In the genomic region with DNA sequence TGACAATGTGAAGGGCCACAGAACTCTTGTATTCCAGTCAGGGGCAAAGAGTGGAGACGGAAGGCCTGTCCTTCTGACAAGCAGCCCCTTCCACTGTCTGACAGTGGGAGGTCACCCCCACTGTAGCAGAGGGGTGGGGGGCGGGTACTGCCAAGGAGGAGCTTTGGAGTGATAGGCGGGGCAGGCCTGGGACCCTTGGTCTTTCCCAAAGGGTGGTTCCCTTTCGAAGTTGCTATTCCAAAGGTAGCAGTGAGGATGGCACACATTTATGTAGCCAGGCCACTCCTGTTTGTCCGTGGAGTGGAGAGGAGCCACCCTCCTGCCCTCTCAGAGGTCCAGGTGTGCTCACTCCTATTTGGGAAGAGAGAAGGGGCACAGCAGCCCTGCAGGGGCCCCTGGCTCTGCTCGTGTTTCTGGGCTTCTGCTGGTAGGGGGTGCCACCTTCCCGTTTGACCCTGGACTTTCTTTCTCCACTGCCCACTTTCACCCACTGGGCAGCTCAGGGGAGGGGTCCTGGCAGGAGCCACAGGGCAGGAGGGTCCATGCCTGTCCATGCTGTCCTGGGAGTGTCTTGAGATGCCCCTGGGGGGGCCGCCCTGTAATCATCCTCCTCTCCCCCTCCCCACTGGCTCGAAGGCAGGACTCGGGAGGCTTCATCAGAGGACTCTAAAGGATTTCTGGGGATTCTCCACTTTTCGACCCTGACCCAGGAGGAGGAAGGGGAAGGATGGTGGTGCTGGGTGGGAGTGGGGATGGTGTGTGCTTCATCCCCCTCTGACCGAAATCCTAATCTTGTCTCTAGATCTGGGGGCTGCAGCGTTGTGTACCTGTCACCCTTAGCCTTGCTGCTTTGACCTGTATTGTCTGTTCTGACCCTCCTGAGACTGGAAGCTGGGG, we compare ENCODE assay signal across 11 cellular contexts. TPM values are rescaled to one million over a fixed set of nuclear protein-coding genes. Genes with fewer than 3 reads are reported as not detected.
A peak's percentile ranks its signal among the peaks of the same experiment; 100 is the strongest.
DNase-seq lines count a peak whose midpoint lies in the region; ATAC-seq and TF ChIP-seq lines count a peak whose summit lies in the region.
"Had no signal": no experiment of that assay in that cellular context is flagged by ENCODE, and none has a peak within 500 bp of the region (broad histone marks: within the 10 kb centered on the region; RNA-seq: fewer than 3 reads in every experiment).

No MANE protein-coding gene starts in this region.

- BruUV-seq in IMR-90 (replicated peaks; lab: Mats Ljungman, UMichigan): no TSS peak

- H2AK5ac ChIP-seq in IMR-90 (ENCODE audit: low read depth, low read length): peak overlapping the region; percentile 97

- H3K4me2 ChIP-seq in IMR-90 (ENCODE audit: low read depth, low read length): peak overlapping the region; percentile 80

- TF ChIP-seq CTCF in IMR-90 (conservative IDR thresholded peaks at IDR 0.05; ENCODE audit: low read depth, low read length): no peak
- no peak for TF ChIP-seq CTCF in coronary artery (IDR thresholded peaks at IDR 0.05)
- TF ChIP-seq CTCF in mesothelial cell of epicardium (IDR thresholded peaks at IDR 0.05; ENCODE audit: unreplicated experiment): no peak
- TF ChIP-seq CTCF in testis (IDR thresholded peaks at IDR 0.05): no peak

- peaks cover 54% of the 10 kb centered on the region for H4K20me1 ChIP-seq in IMR-90 (ENCODE audit: insufficient read depth, low read length)

- TF ChIP-seq RAD21 in IMR-90 (IDR thresholded peaks at IDR 0.05; ENCODE audit: low read length): no peak

- peak overlapping the region; percentile 92 for H3K9ac ChIP-seq in IMR-90 (ENCODE audit: low read depth, low read length)

- H3K36me3 ChIP-seq in IMR-90 (ENCODE audit: control insufficient read depth, insufficient read depth, low read length): peaks cover 44% of the 10 kb centered on the region
- H3K36me3 ChIP-seq in testis (ENCODE audit: low read depth, missing control alignments): no peaks in the 10 kb centered on the region

- H3K4me3 Mint-ChIP-seq in mesothelial cell of epicardium: peak overlapping the region; percentile 71

- H2AFZ ChIP-seq in IMR-90 (replicated peaks; ENCODE audit: low read length, poor library complexity): peak overlapping the region; percentile 84

- no peak; the same call in 1 of the 2 replicates for TF ChIP-seq POLR2A in IMR-90 (IDR thresholded peaks at IDR 0.05; ENCODE audit: low read depth, low read length)
- no peak for TF ChIP-seq POLR2A in testis (IDR thresholded peaks at IDR 0.05)

- peak overlapping the region; percentile 83 for H2BK5ac ChIP-seq in IMR-90 (ENCODE audit: low read depth, low read length, poor library complexity, severe bottlenecking)

- peak; percentile 2 for ATAC-seq in IMR-90 (ENCODE audit: low read depth)
- no peak for ATAC-seq in HG02623 (IDR thresholded peaks at IDR 0.05; ENCODE audit: unreplicated experiment)

- H2BK15ac ChIP-seq in IMR-90 (ENCODE audit: low read depth, low read length): peak overlapping the region; percentile 17; the same call in 1 of the 3 replicates

- H3K27me3 ChIP-seq in IMR-90 (ENCODE audit: control insufficient read depth, insufficient read depth, low read length) (no peaks in the 10 kb centered on the region), testis (no peaks in the 10 kb centered on the region)

- H4K8ac ChIP-seq in IMR-90 (ENCODE audit: low read depth in 2 of 2, low read length in 2 of 2): peak overlapping the region; percentile 93 to 96

- peak overlapping the region; percentile 99 for H3K56ac ChIP-seq in IMR-90 (ENCODE audit: extremely low read depth, insufficient read depth, low read length)

- H3K27me3 Mint-ChIP-seq in mesothelial cell of epicardium (ENCODE audit: low read depth): no peaks in the 10 kb centered on the region

- H3K9me1 ChIP-seq in IMR-90 (ENCODE audit: insufficient read depth, low read length): peaks cover 28% of the 10 kb centered on the region

- H2BK20ac ChIP-seq in IMR-90 (ENCODE audit: low read depth, low read length): peak overlapping the region; percentile 32; the same call in 1 of the 2 replicates

- peaks cover 27 to 67% of the 10 kb centered on the region in 2 experiments for H3K79me1 ChIP-seq in IMR-90 (ENCODE audit: low read depth in 1 of 2, low read length in 2 of 2)

- H3K4ac ChIP-seq in IMR-90 (ENCODE audit: low read depth, low read length): peak overlapping the region; percentile 96

- POLR2A ChIA-PET in IMR-90 (lab: Charles Lee; ENCODE audit: unreplicated experiment): interaction anchor here (0.6 to 2.2 kb wide), 5 partner anchors 12 to 29 kb away, joined by 3 to 11 read pairs (median 3); partner anchors contain the start of gene SIDT2

- H3K23ac ChIP-seq in IMR-90 (ENCODE audit: low read depth, low read length): peak overlapping the region; percentile 91

- H4K91ac ChIP-seq in IMR-90 (ENCODE audit: insufficient read depth, low read depth, low read length): peak overlapping the region; percentile 95

- dilution Hi-C loops in IMR-90 (cut with HindIII; ENCODE audit: low sequenced_read_pairs, unreplicated experiment): no loop called here

- intact Hi-C loops in IMR-90 (cut with micrococcal nuclease) (loop anchor here (2.0 kb wide), 1 partner anchor 27 kb away; no protein-coding TSS in a partner anchor), testis (cut with DNase I; ENCODE audit: low total_unique reads) (no loop called here)

- H3K18ac ChIP-seq in IMR-90 (ENCODE audit: low read depth, low read length): peak overlapping the region; percentile 68

- no peaks in the 10 kb centered on the region for H3K9me3 Mint-ChIP-seq in mesothelial cell of epicardium

- H3K4me1 ChIP-seq in IMR-90 (ENCODE audit: control insufficient read depth, insufficient read depth, low read length): peaks cover 46% of the 10 kb centered on the region
- H3K4me1 ChIP-seq in testis: peaks cover 15% of the 10 kb centered on the region

- peak overlapping the region; percentile 91 for H3K27ac ChIP-seq in IMR-90 (ENCODE audit: insufficient read depth, low read length)
- peak overlapping the region; percentile 97 for H3K27ac ChIP-seq in coronary artery
- H3K27ac ChIP-seq in testis: peak overlapping the region; percentile 53 to 91
- H3K27ac ChIP-seq: WERI-Rb-1 had no signal

- peak overlapping the region; percentile 52 for H4K5ac ChIP-seq in IMR-90 (ENCODE audit: low read depth, low read length)

- WGBS in IMR-90 (ENCODE audit: extremely low coverage in 2 of 2, insufficient read length in 1 of 2), 2 experiments: 29% methylated on average over 1 of the region's 13 CpGs; no CpG with 5 or more reads in 1 of the 2 experiments
- WGBS in testis, 2 donors: 49 to 51% methylated on average over 7 to 13 of the region's 13 CpGs

- CTCF ChIA-PET in IMR-90 (lab: Yijun Ruan, JAX): interaction anchor here (1.3 kb wide), 1 partner anchor 11 kb away, joined by 3 read pairs; no protein-coding TSS in a partner anchor

- H2AK9ac ChIP-seq in IMR-90 (replicated peaks; ENCODE audit: low read depth, low read length, poor library complexity): peak overlapping the region; percentile 100

- peaks cover 33% of the 10 kb centered on the region for H3K4me1 Mint-ChIP-seq in mesothelial cell of epicardium

- peak overlapping the region; percentile 49 for H3K4me3 ChIP-seq in IMR-90 (ENCODE audit: insufficient read depth, low read depth, low read length)
- peak overlapping the region; percentile 75 for H3K4me3 ChIP-seq in coronary artery
- H3K4me3 ChIP-seq in testis: peak overlapping the region; percentile 47 to 56

- peak overlapping the region; percentile 98 for H3K14ac ChIP-seq in IMR-90 (replicated peaks; ENCODE audit: low read depth, low read length)

- peak overlapping the region; percentile 91 for H2BK120ac ChIP-seq in IMR-90 (ENCODE audit: low read depth, low read length)

- in situ Hi-C loops in IMR-90 (cut with MboI; ENCODE audit: low sequenced_read_pairs): no loop called here

- DNase-seq in IMR-90: no peak
- DNase-seq in coronary artery (ENCODE audit: low spot score): no peak
- DNase-seq in mesothelial cell of epicardium (ENCODE audit: low spot score in 2 of 2, unreplicated experiment in 2 of 2): no peak
- no peak for DNase-seq in testis
- DNase-seq in MV-4-11 (lab: John Stamatoyannopoulos, UW): no peak
- DNase-seq in activated CD4-positive, CD25-positive, alpha-beta regulatory T cell treated with anti-CD3 and anti-CD28 coated beads, Interleukin-2, amount 50 U/mL, for 72 hours: no peak
- no peak for DNase-seq in GM19240 (ENCODE audit: insufficient read length, low spot score)
- DNase-seq: amygdala, NCI-H524, WERI-Rb-1 had no signal

- peak overlapping the region; percentile 96 for H3K27ac Mint-ChIP-seq in mesothelial cell of epicardium

- H3K9me3 ChIP-seq in IMR-90 (ENCODE audit: control insufficient read depth, insufficient read depth, low read length): no peaks in the 10 kb centered on the region
- no peaks in the 10 kb centered on the region for H3K9me3 ChIP-seq in testis

- peaks cover 4% of the 10 kb centered on the region for H3K36me3 Mint-ChIP-seq in mesothelial cell of epicardium

RNA-seq across cellular contexts. Expression of gene TAGLN, which starts 1.0 kb away (rescaled TPM):
- total RNA-seq in IMR-90 (2012; rRNA removed): 1,558 and 2,558 TPM in 2 replicates
- 3,760 and 3,780 TPM in 2 replicates for polyA plus RNA-seq in IMR-90 (2012; rRNA removed)
- polyA plus RNA-seq in IMR-90 (2012; cell fraction: cytosol; rRNA removed): 3,517 and 4,395 TPM in 2 replicates
- polyA plus RNA-seq in IMR-90 (2012; cell fraction: nucleus; rRNA removed; ENCODE audit: low replicate concordance): 1,556 and 1,814 TPM in 2 replicates
- 192 to 206 TPM (median 197 TPM) in 3 replicates for total RNA-seq in mesothelial cell of epicardium
- 100 to 1,000 TPM; 167 to 187 TPM for total RNA-seq in testis
- polyA plus RNA-seq in testis (ENCODE audit: insufficient read depth, low read depth, low replicate concordance): 800 TPM

RNA-seq across cellular contexts. Expression of gene SIDT2, which starts 21.6 kb away (rescaled TPM):
- total RNA-seq in IMR-90 (2012; rRNA removed) (6.7 and 7.3 TPM in 2 replicates), mesothelial cell of epicardium (37.6 to 41.7 TPM (median 39.4 TPM) in 3 replicates), testis (100 to 1,000 TPM in 1 of 2 donors, 10 to 100 TPM in 1; 93.8 to 129 TPM)
- polyA plus RNA-seq in IMR-90 (2012; rRNA removed) (29.7 and 30.3 TPM in 2 replicates), testis (ENCODE audit: insufficient read depth, low read depth, low replicate concordance) (69.5 TPM)
- polyA plus RNA-seq in IMR-90 (2012; cell fraction: cytosol; rRNA removed): 13.2 and 30.9 TPM in 2 replicates
- polyA plus RNA-seq in IMR-90 (2012; cell fraction: nucleus; rRNA removed; ENCODE audit: low replicate concordance): 68.9 and 117 TPM in 2 replicates

RNA-seq across cellular contexts. Expression of gene PCSK7, which starts 31.7 kb away (rescaled TPM):
- total RNA-seq in IMR-90 (2012; rRNA removed): 35.8 and 36.7 TPM in 2 replicates
- polyA plus RNA-seq in IMR-90 (2012; rRNA removed): 48.4 and 54.3 TPM in 2 replicates
- polyA plus RNA-seq in IMR-90 (2012; cell fraction: cytosol; rRNA removed): 30.1 and 48.3 TPM in 2 replicates
- 117 and 148 TPM in 2 replicates for polyA plus RNA-seq in IMR-90 (2012; cell fraction: nucleus; rRNA removed; ENCODE audit: low replicate concordance)
- 57.0 to 66.0 TPM (median 64.4 TPM) in 3 replicates for total RNA-seq in mesothelial cell of epicardium
- 10 to 100 TPM; 57.7 to 66.5 TPM for total RNA-seq in testis
- 52.0 TPM for polyA plus RNA-seq in testis (ENCODE audit: insufficient read depth, low read depth, low replicate concordance)

RNA-seq across cellular contexts. Expression of gene RNF214, which starts 32.3 kb away (rescaled TPM):
- total RNA-seq in IMR-90 (2012; rRNA removed): 7.5 and 7.9 TPM in 2 replicates
- polyA plus RNA-seq in IMR-90 (2012; rRNA removed): 14.8 and 16.1 TPM in 2 replicates
- 5.5 and 11.0 TPM in 2 replicates for polyA plus RNA-seq in IMR-90 (2012; cell fraction: cytosol; rRNA removed)
- polyA plus RNA-seq in IMR-90 (2012; cell fraction: nucleus; rRNA removed; ENCODE audit: low replicate concordance): 18.9 and 25.0 TPM in 2 replicates
- total RNA-seq in mesothelial cell of epicardium: 39.5 to 44.8 TPM (median 39.9 TPM) in 3 replicates
- 10 to 100 TPM; 37.8 to 48.9 TPM for total RNA-seq in testis
- 44.9 TPM for polyA plus RNA-seq in testis (ENCODE audit: insufficient read depth, low read depth, low replicate concordance)

RNA-seq across cellular contexts. Expression of gene PAFAH1B2, which starts 56.1 kb away (rescaled TPM):
- 213 and 280 TPM in 2 replicates for total RNA-seq in IMR-90 (2012; rRNA removed)
- polyA plus RNA-seq in IMR-90 (2012; rRNA removed): 24.2 and 29.8 TPM in 2 replicates
- 10.3 and 25.1 TPM in 2 replicates for polyA plus RNA-seq in IMR-90 (2012; cell fraction: cytosol; rRNA removed)
- polyA plus RNA-seq in IMR-90 (2012; cell fraction: nucleus; rRNA removed; ENCODE audit: low replicate concordance): 7.3 and 18.9 TPM in 2 replicates
- total RNA-seq in mesothelial cell of epicardium: 95.0 to 98.6 TPM (median 97.3 TPM) in 3 replicates
- 100 to 1,000 TPM; 150 to 156 TPM for total RNA-seq in testis
- 66.5 TPM for polyA plus RNA-seq in testis (ENCODE audit: insufficient read depth, low read depth, low replicate concordance)
